9 cellular contexts compared by ENCODE assay signal in the genomic region with DNA sequence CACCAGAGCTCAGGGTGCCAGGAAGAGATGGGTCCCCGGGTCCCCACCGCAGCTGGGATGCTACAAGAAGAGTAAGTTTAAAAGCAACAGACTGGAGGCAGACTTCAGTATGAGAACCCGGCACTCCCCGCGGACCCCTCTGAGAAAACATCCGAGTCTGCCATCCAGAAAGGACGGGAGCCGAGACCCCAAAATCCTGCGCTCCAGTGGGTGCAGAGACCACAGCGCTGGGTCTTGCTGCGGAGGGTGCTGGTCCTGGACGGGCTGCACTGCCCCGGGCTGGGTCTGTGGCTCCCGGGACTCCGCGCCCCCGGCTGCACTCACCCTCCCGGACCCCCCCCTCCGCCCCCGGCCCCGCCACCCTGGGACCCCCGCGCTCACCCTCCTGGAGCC. TPM values are rescaled to one million over a fixed set of nuclear protein-coding genes. Genes with fewer than 3 reads are reported as not detected.
DNase-seq lines count a peak whose midpoint lies in the region; ATAC-seq lines count a peak whose summit lies in the region.
"Had no signal": no experiment of that assay in that cellular context is flagged by ENCODE, and none has a peak within 500 bp of the region (broad histone marks: within the 10 kb centered on the region; RNA-seq: fewer than 3 reads in every experiment).

No MANE protein-coding gene starts in this region.

- H3K27ac ChIP-seq in aorta (ENCODE audit: low read depth in 1 of 2, low read length in 2 of 2), result no peak overlapping the region

- peak overlapping the region; percentile 84 for H3K4me3 Mint-ChIP-seq in central memory CD8-positive, alpha-beta T cell

- WGBS in aorta, 2 donors, result 2 to 3% methylated on average over 16 to 23 of the region's 23 CpGs

- peak overlapping the region; percentile 92 for H3K27ac Mint-ChIP-seq in central memory CD8-positive, alpha-beta T cell (ENCODE audit: low read depth)

- H3K9me3 Mint-ChIP-seq in central memory CD8-positive, alpha-beta T cell, result no peaks in the 10 kb centered on the region

- no peaks in the 10 kb centered on the region for H3K27me3 ChIP-seq in mononuclear cell (ENCODE audit: insufficient read depth, low read length)
- no peaks in the 10 kb centered on the region for H3K27me3 ChIP-seq in aorta (ENCODE audit: control insufficient read depth in 1 of 2, insufficient read depth in 2 of 2, low read length in 1 of 2)

- ATAC-seq in Right ventricle myocardium inferior (peak; percentile 2), aorta (ENCODE audit: low FRiP score) (peak; percentile 3), GM19455 (IDR thresholded peaks at IDR 0.05; ENCODE audit: unreplicated experiment) (no peak)
- ATAC-seq in central memory CD8-positive, alpha-beta T cell (replicated peaks; ENCODE audit: extremely low read depth, poor library complexity, severe bottlenecking), result peak; percentile 33

- H3K36me3 Mint-ChIP-seq in central memory CD8-positive, alpha-beta T cell (ENCODE audit: insufficient read depth), result peaks cover 3% of the 10 kb centered on the region

- intact Hi-C loops in Right ventricle myocardium inferior (cut with DNase I) (no loop called here), cardiac septum (cut with DNase I) (no loop called here), aorta (cut with DNase I) (no loop called here)

- no peaks in the 10 kb centered on the region for H3K36me3 ChIP-seq in aorta (ENCODE audit: control insufficient read depth in 1 of 2, insufficient read depth in 2 of 2, low read length in 1 of 2)

- H3K27me3 Mint-ChIP-seq in central memory CD8-positive, alpha-beta T cell, result no peaks in the 10 kb centered on the region

- peak overlapping the region; percentile 70 for H3K4me3 ChIP-seq in mononuclear cell (ENCODE audit: low read length)
- H3K4me3 ChIP-seq in aorta (ENCODE audit: low read length in 2 of 2), result peak overlapping the region; percentile 58 to 66

- DNase-seq in Right ventricle myocardium inferior (ENCODE audit: missing footprints) (no peak), cardiac septum (ENCODE audit: low spot score) (no peak), aorta (no peak)
- DNase-seq in central memory CD8-positive, alpha-beta T cell (ENCODE audit: low spot score in 2 of 2), result no peak
- DNase-seq in central memory CD4-positive, alpha-beta T cell, result no peak
- no peak for DNase-seq in stimulated activated CD4-positive, alpha-beta T cell treated with anti-CD3 and anti-CD28 coated beads, Interleukin-4, amount 100 ng/mL, for 4 hours

- H3K4me1 Mint-ChIP-seq in central memory CD8-positive, alpha-beta T cell, result peaks cover 8% of the 10 kb centered on the region

- peaks cover 33% of the 10 kb centered on the region for H3K4me1 ChIP-seq in mononuclear cell (ENCODE audit: insufficient read depth, low read length)
- no peaks in the 10 kb centered on the region for H3K4me1 ChIP-seq in aorta (ENCODE audit: control insufficient read depth in 1 of 2, insufficient read depth in 2 of 2, low read length in 2 of 2)

- H3K9me3 ChIP-seq in mononuclear cell (ENCODE audit: low read depth, low read length) (no peaks in the 10 kb centered on the region), aorta (ENCODE audit: control insufficient read depth, low read length) (no peaks in the 10 kb centered on the region)

RNA-seq across cellular contexts. Expression of a gene that starts 0.3 kb away (rescaled TPM):
- total RNA-seq in Right ventricle myocardium inferior, result 12.8 TPM
- 12.1 TPM for total RNA-seq in cardiac septum
- 49.0 TPM for total RNA-seq in mononuclear cell
- 10 to 100 TPM; 23.2 to 41.6 TPM for total RNA-seq in aorta
- 1 to 10 TPM; 2.3 to 4.8 TPM for polyA plus RNA-seq in aorta

RNA-seq across cellular contexts. Expression of a gene that starts 19.8 kb away (rescaled TPM):
- total RNA-seq in Right ventricle myocardium inferior (0.16 TPM), cardiac septum (not detected), mononuclear cell (0.84 TPM), aorta (under 1 TPM in 1 of 2 donors, not detected in 1; 0.57 TPM)
- polyA plus RNA-seq in aorta, result under 1 TPM in 1 of 2 donors, not detected in 1; 0.84 TPM

RNA-seq across cellular contexts. Expression of a gene that starts 26.2 kb away (rescaled TPM):
- not detected for total RNA-seq in Right ventricle myocardium inferior
- not detected for total RNA-seq in cardiac septum
- not detected for total RNA-seq in mononuclear cell
- total RNA-seq in aorta, result not detected
- polyA plus RNA-seq in aorta, result not detected
- total RNA-seq: subcutaneous adipose tissue had no signal

RNA-seq across cellular contexts. Expression of a gene that starts 36.6 kb away (rescaled TPM):
- total RNA-seq in Right ventricle myocardium inferior, result 0.11 TPM
- total RNA-seq in cardiac septum, result not detected
- 0.52 TPM for total RNA-seq in mononuclear cell
- under 1 TPM; 0.19 to 0.30 TPM for total RNA-seq in aorta
- polyA plus RNA-seq in aorta, result 1 to 10 TPM in 1 of 2 donors, under 1 TPM in 1; 0.10 to 4.6 TPM

RNA-seq across cellular contexts. Expression of a gene that starts 53.2 kb away (rescaled TPM):
- total RNA-seq in Right ventricle myocardium inferior (6.1 TPM), cardiac septum (6.8 TPM), mononuclear cell (27.1 TPM), aorta (10 to 100 TPM; 10.2 to 10.3 TPM)
- 1 to 10 TPM; 3.9 to 9.6 TPM for polyA plus RNA-seq in aorta
